In genomic region chr1:206979379-206980043, GRCh38 we compare ENCODE assay signal across 9 cellular contexts. TPM values are rescaled to one million over a fixed set of nuclear protein-coding genes. Genes with fewer than 3 reads are reported as not detected.
DNase-seq lines count a peak whose midpoint lies in the region; ATAC-seq, FAIRE-seq and TF ChIP-seq lines count a peak whose summit lies in the region.
"Had no signal": no experiment of that assay in that cellular context is flagged by ENCODE, and none has a peak within 500 bp of the region (broad histone marks: within the 10 kb centered on the region; RNA-seq: fewer than 3 reads in every experiment).

No MANE protein-coding gene starts in this region.

- H4K20me1 ChIP-seq in SK-N-SH (ENCODE audit: insufficient read depth): no peaks in the 10 kb centered on the region

- POLR2A ChIA-PET in SK-N-SH (lab: Yijun Ruan, JAX): no interaction called here
- POLR2A ChIA-PET in naive thymus-derived CD8-positive, alpha-beta T cell (lab: Charles Lee): interaction anchor here (1.5 kb wide), 1 partner anchor 64 kb away, joined by 5 read pairs; no protein-coding TSS in a partner anchor

- H3K4me3 ChIP-seq in AG09309 (ENCODE audit: control insufficient read depth, low read depth, low read length): no peak overlapping the region
- H3K4me3 ChIP-seq in SK-N-SH (ENCODE audit: low read depth in 2 of 2, low read length in 1 of 2): no peak overlapping the region

- CTCF ChIA-PET in SK-N-SH (lab: Yijun Ruan, JAX): interaction anchor here (0.6 to 6.1 kb wide), 10 partner anchors 10 to 255 kb away, joined by 3 to 39 read pairs (median 6); partner anchors contain the start of gene FCAMR

- H3K4me2 ChIP-seq in SK-N-SH: no peak overlapping the region

- H3K4me1 Mint-ChIP-seq in naive thymus-derived CD8-positive, alpha-beta T cell: no peaks in the 10 kb centered on the region
- H3K4me1 Mint-ChIP-seq: activated naive CD4-positive, alpha-beta T cell treated with anti-CD3 and anti-CD28 coated beads, Interleukin-2, amount 50 U/mL, for 24 hours had no signal

- peak; percentile 50 for TF ChIP-seq RAD21 in SK-N-SH (IDR thresholded peaks at IDR 0.05; ENCODE audit: low read length)

- H3K79me2 ChIP-seq in SK-N-SH (ENCODE audit: insufficient read depth): no peaks in the 10 kb centered on the region

- H3K9ac ChIP-seq in SK-N-SH: no peak overlapping the region

- H2AFZ ChIP-seq in SK-N-SH (ENCODE audit: low read depth): no peak overlapping the region

- H3K36me3 ChIP-seq in SK-N-SH (replicated peaks in 1 of 2; ENCODE audit: control insufficient read depth in 1 of 2, insufficient read depth in 2 of 2, low read length in 1 of 2): no peaks in the 10 kb centered on the region

- peaks cover 0 to 12% (median 6%) of the 10 kb centered on the region in 5 donors for H3K27me3 Mint-ChIP-seq in naive thymus-derived CD8-positive, alpha-beta T cell

- peaks cover 29% of the 10 kb centered on the region; the same call in 1 of the 2 replicates for H3K27me3 ChIP-seq in SK-N-SH (ENCODE audit: insufficient read depth)

- ATAC-seq in HG03457 (IDR thresholded peaks at IDR 0.05; ENCODE audit: unreplicated experiment): no peak
- no peak for ATAC-seq in naive thymus-derived CD8-positive, alpha-beta T cell

- WGBS in SK-N-SH (ENCODE audit: low lambda C conversion rate): 53% methylated on average over 3 of the region's 3 CpGs

- H3K4me3 Mint-ChIP-seq in naive thymus-derived CD8-positive, alpha-beta T cell: no peak overlapping the region
- H3K4me3 Mint-ChIP-seq: activated naive CD4-positive, alpha-beta T cell treated with anti-CD3 and anti-CD28 coated beads, Interleukin-2, amount 50 U/mL, for 24 hours had no signal

- H3K36me3 Mint-ChIP-seq in naive thymus-derived CD8-positive, alpha-beta T cell: no peaks in the 10 kb centered on the region
- H3K36me3 Mint-ChIP-seq: activated naive CD4-positive, alpha-beta T cell treated with anti-CD3 and anti-CD28 coated beads, Interleukin-2, amount 50 U/mL, for 24 hours had no signal

- no peaks in the 10 kb centered on the region for H3K4me1 ChIP-seq in SK-N-SH (ENCODE audit: control insufficient read depth in 1 of 2, insufficient read depth in 2 of 2, low read depth in 1 of 2, low read length in 1 of 2)

- DNase-seq in AG09309 (ENCODE audit: low read depth): peak; percentile 5
- no peak for DNase-seq in GM19239 (ENCODE audit: insufficient read length, low spot score)
- DNase-seq in SK-N-SH: no peak
- peak; percentile 61 for DNase-seq in iPS-NIHi7 (ENCODE audit: extremely low spot score)
- no peak for DNase-seq in effector CD4-positive, alpha-beta T cell
- no peak for DNase-seq in naive thymus-derived CD8-positive, alpha-beta T cell
- no peak for DNase-seq in NCI-H2107 treated with DMSO at 0.1 percent for 48 hours (lab: John Stamatoyannopoulos, UW; ENCODE audit: unreplicated experiment)

- peak overlapping the region in 1 of 10 donors; percentile 63 for H3K27ac Mint-ChIP-seq in naive thymus-derived CD8-positive, alpha-beta T cell
- H3K27ac Mint-ChIP-seq: activated naive CD4-positive, alpha-beta T cell treated with anti-CD3 and anti-CD28 coated beads, Interleukin-2, amount 50 U/mL, for 24 hours had no signal

- H3K27ac ChIP-seq in SK-N-SH (ENCODE audit: low read depth in 2 of 2, low read length in 1 of 2): no peak overlapping the region

- no peaks in the 10 kb centered on the region for H3K9me3 ChIP-seq in SK-N-SH

- no peak for TF ChIP-seq EP300 in SK-N-SH (IDR thresholded peaks at IDR 0.05; ENCODE audit: borderline replicate concordance in 1 of 2, low read depth in 1 of 2, low read length in 1 of 2)

- TF ChIP-seq CTCF in AG09309 (IDR thresholded peaks at IDR 0.05; ENCODE audit: control insufficient read depth, insufficient read depth, low read depth, low read length, missing control alignments) (peak; percentile 63), SK-N-SH (IDR thresholded peaks at IDR 0.05) (peak; percentile 53)

- peak; percentile 77 for FAIRE-seq in GM19239 (lab: Jason Lieb, UNC)

- no peaks in the 10 kb centered on the region for H3K9me2 ChIP-seq in SK-N-SH

- H3F3A ChIP-seq in SK-N-SH (replicated peaks; ENCODE audit: insufficient read depth): no peaks in the 10 kb centered on the region

- H3K9me3 Mint-ChIP-seq in naive thymus-derived CD8-positive, alpha-beta T cell: no peaks in the 10 kb centered on the region
- H3K9me3 Mint-ChIP-seq: activated naive CD4-positive, alpha-beta T cell treated with anti-CD3 and anti-CD28 coated beads, Interleukin-2, amount 50 U/mL, for 24 hours had no signal

TF ChIP-seq in SK-N-SH, 30 proteins besides CTCF, POLR2A, EP300 and RAD21:
- TF ChIP-seq SMC3 (IDR thresholded peaks at IDR 0.05; ENCODE audit: low read depth, low read length) (peak; percentile 31), ZBTB33 (IDR thresholded peaks at IDR 0.05; ENCODE audit: borderline replicate concordance, low read depth) (no peak)

RNA-seq across cellular contexts. Expression of gene FCAMR, which starts 9.3 kb away (rescaled TPM):
- polyA plus RNA-seq in SK-N-SH (2012; rRNA removed): not detected in 2 replicates
- polyA plus RNA-seq in SK-N-SH (2012; cell fraction: cytosol; rRNA removed): not detected in 2 replicates
- polyA plus RNA-seq in SK-N-SH (2012; cell fraction: nucleus; rRNA removed): not detected in 2 replicates
- not detected for total RNA-seq in naive thymus-derived CD8-positive, alpha-beta T cell
- not detected for polyA plus RNA-seq in naive thymus-derived CD8-positive, alpha-beta T cell

RNA-seq across cellular contexts. Expression of gene PIGR, which starts 33.2 kb away (rescaled TPM):
- not detected in 2 replicates for polyA plus RNA-seq in SK-N-SH (2012; rRNA removed)
- polyA plus RNA-seq in SK-N-SH (2012; cell fraction: cytosol; rRNA removed): not detected in 2 replicates
- polyA plus RNA-seq in SK-N-SH (2012; cell fraction: nucleus; rRNA removed): not detected in 2 replicates
- total RNA-seq in naive thymus-derived CD8-positive, alpha-beta T cell: not detected
- polyA plus RNA-seq in naive thymus-derived CD8-positive, alpha-beta T cell: under 1 TPM in 1 of 3 donors, not detected in 2; 0.03 TPM

RNA-seq across cellular contexts. Expression of gene C1orf116, which starts 53.0 kb away (rescaled TPM):
- 0.02 TPM in 1 of 2 replicates, not detected in the other for polyA plus RNA-seq in SK-N-SH (2012; rRNA removed)
- polyA plus RNA-seq in SK-N-SH (2012; cell fraction: cytosol; rRNA removed): 0.01 TPM in 1 of 2 replicates, not detected in the other
- polyA plus RNA-seq in SK-N-SH (2012; cell fraction: nucleus; rRNA removed): 0.02 TPM in 2 replicates
- total RNA-seq in naive thymus-derived CD8-positive, alpha-beta T cell: under 1 TPM; 0.14 to 0.16 TPM
- polyA plus RNA-seq in naive thymus-derived CD8-positive, alpha-beta T cell: not detected

RNA-seq across cellular contexts. Expression of gene FCMR, which starts 57.8 kb away (rescaled TPM):
- polyA plus RNA-seq in SK-N-SH (2012; rRNA removed): 0.05 and 0.15 TPM in 2 replicates
- polyA plus RNA-seq in SK-N-SH (2012; cell fraction: cytosol; rRNA removed): 0.03 and 0.14 TPM in 2 replicates
- polyA plus RNA-seq in SK-N-SH (2012; cell fraction: nucleus; rRNA removed): not detected in 2 replicates
- total RNA-seq in naive thymus-derived CD8-positive, alpha-beta T cell: 100 to 1,000 TPM; 742 to 747 TPM
- 100 to 1,000 TPM; 536 to 869 (median 596) TPM for polyA plus RNA-seq in naive thymus-derived CD8-positive, alpha-beta T cell

Comparison
In these comparisons a context has a peak if more than half of its experiments do, and no peak if none do; other contexts are left out.
1. DNase-seq: peak in AG09309 (single experiment) and iPS-NIHi7 (single experiment); none in GM19239 (single experiment), SK-N-SH (single experiment), effector CD4-positive, alpha-beta T cell (single experiment), naive thymus-derived CD8-positive, alpha-beta T cell (0 of 10) and NCI-H2107 treated with DMSO at 0.1 percent for 48 hours (single experiment).